ENCODE assay signal across 14 cellular contexts in genomic region chr6:113636357-113636824, GRCh38.
DNase-seq lines count a peak whose midpoint lies in the region; ATAC-seq, FAIRE-seq and TF ChIP-seq lines count a peak whose summit lies in the region.
"Had no signal": no experiment of that assay in that cellular context is flagged by ENCODE, and none has a peak within 500 bp of the region (broad histone marks: within the 10 kb centered on the region; RNA-seq: fewer than 3 reads in every experiment).

No MANE protein-coding gene starts in this region.

- peaks cover 15% of the 10 kb centered on the region for H3K4me1 ChIP-seq in smooth muscle cell (ENCODE audit: low read depth)

- H3K4me3 ChIP-seq in smooth muscle cell = no peak overlapping the region

- H3K9me3 ChIP-seq in smooth muscle cell (replicated peaks; ENCODE audit: low read depth) = no peaks in the 10 kb centered on the region

- peak overlapping the region; percentile 95 for H3K27ac ChIP-seq in smooth muscle cell (ENCODE audit: low read depth)
- H3K27ac ChIP-seq: WERI-Rb-1 had no signal

- DNase-seq in GM12892 (ENCODE audit: insufficient read length) (no peak), activated B cell treated with CpG ODN at 0.5 μM for 24 hours (no peak), iris pigment epithelial cell (ENCODE audit: low read depth) (peak; percentile 76), smooth muscle cell (lab: John Stamatoyannopoulos, UW; ENCODE audit: unreplicated experiment) (no peak), GF-D8 (lab: John Stamatoyannopoulos, UW) (no peak), NCI-H748 treated with DMSO at 0.1 percent for 48 hours (lab: John Stamatoyannopoulos, UW) (no peak)
- DNase-seq in activated naive CD4-positive, alpha-beta T cell treated with anti-CD3 and anti-CD28 coated beads for 36 hours = no peak
- DNase-seq: activated CD8-positive, alpha-beta memory T cell treated with anti-CD3 and anti-CD28 coated beads, Interleukin-2, amount 50 U/mL, for 48 hours; activated naive CD8-positive, alpha-beta T cell treated with anti-CD3 and anti-CD28 coated beads, Interleukin-2, amount 10 ng/mL, durations not matched to agents 7 days and 5 days; DMS153; HCEC 1CT; SHP77 treated with DMSO at 0.1 percent for 48 hours; WERI-Rb-1 had no signal

- no peak for TF ChIP-seq POLR2A in GM12892 (IDR thresholded peaks at IDR 0.05; ENCODE audit: low read depth, low read length)

- intact Hi-C loops in activated B cell treated with CpG ODN at 0.5 μM for 24 hours (cut with micrococcal nuclease) = loop anchor here (1.0 to 10.0 kb wide), 2 partner anchors 11 to 852 kb away; no protein-coding TSS in a partner anchor
- intact Hi-C loops in activated naive CD4-positive, alpha-beta T cell treated with anti-CD3 and anti-CD28 coated beads for 36 hours (cut with micrococcal nuclease) = no loop called here

- no peak for ATAC-seq in activated B cell treated with CpG ODN at 0.5 μM for 24 hours (ENCODE audit: low read depth)

- H3K9ac ChIP-seq in smooth muscle cell (ENCODE audit: low read depth) = peak overlapping the region; percentile 75

- POLR2A ChIA-PET in activated B cell treated with CpG ODN at 0.5 μM for 24 hours (lab: Charles Lee) = interaction anchor here (0.6 to 1.1 kb wide), 4 partner anchors 11 to 219 kb away, joined by 3 to 5 read pairs (median 4); no protein-coding TSS in a partner anchor

- FAIRE-seq in GM12892 (lab: Jason Lieb, UNC) = peak; percentile 57
- FAIRE-seq: frontal cortex had no signal

- no peaks in the 10 kb centered on the region for H4K20me1 ChIP-seq in smooth muscle cell (ENCODE audit: low read depth)

- no peaks in the 10 kb centered on the region for H3K36me3 ChIP-seq in smooth muscle cell (ENCODE audit: low read depth)
- H3K36me3 ChIP-seq: WERI-Rb-1 had no signal

- peaks cover 53% of the 10 kb centered on the region for H3K4me1 Mint-ChIP-seq in activated B cell treated with CpG ODN at 0.5 μM for 24 hours
- peaks cover 12% of the 10 kb centered on the region for H3K4me1 Mint-ChIP-seq in activated naive CD4-positive, alpha-beta T cell treated with anti-CD3 and anti-CD28 coated beads for 36 hours (ENCODE audit: low read depth)

- CTCF ChIA-PET in activated B cell treated with CpG ODN at 0.5 μM for 24 hours (lab: Charles Lee) = interaction anchor here (1.2 kb wide), 1 partner anchor 330 kb away, joined by 3 read pairs; no protein-coding TSS in a partner anchor
- CTCF ChIA-PET in activated naive CD4-positive, alpha-beta T cell treated with anti-CD3 and anti-CD28 coated beads for 36 hours (lab: Charles Lee) = interaction anchor here (0.6 to 0.7 kb wide), 2 partner anchors 467 to 494 kb away, joined by 3 read pairs; no protein-coding TSS in a partner anchor

- TF ChIP-seq CTCF in activated B cell treated with CpG ODN at 0.5 μM for 24 hours (IDR thresholded peaks at IDR 0.05) (no peak), smooth muscle cell (IDR thresholded peaks at IDR 0.05; ENCODE audit: borderline replicate concordance, insufficient read depth, poor library complexity, severe bottlenecking) (no peak)

- H3K27me3 ChIP-seq in smooth muscle cell (ENCODE audit: low read depth) = no peaks in the 10 kb centered on the region

- peak overlapping the region; percentile 37 for H3K4me2 ChIP-seq in smooth muscle cell

- no peak overlapping the region for H3K4me3 Mint-ChIP-seq in activated B cell treated with CpG ODN at 0.5 μM for 24 hours
- H3K4me3 Mint-ChIP-seq in activated naive CD4-positive, alpha-beta T cell treated with anti-CD3 and anti-CD28 coated beads for 36 hours = no peak overlapping the region
- H3K4me3 Mint-ChIP-seq: activated naive CD8-positive, alpha-beta T cell treated with anti-CD3 and anti-CD28 coated beads, Interleukin-2, amount 10 ng/mL, durations not matched to agents 7 days and 5 days had no signal

- H3F3A ChIP-seq in smooth muscle cell (ENCODE audit: low read depth) = peaks cover 8% of the 10 kb centered on the region

- no peaks in the 10 kb centered on the region for H3K27me3 Mint-ChIP-seq in activated B cell treated with CpG ODN at 0.5 μM for 24 hours
- peaks cover 9% of the 10 kb centered on the region for H3K27me3 Mint-ChIP-seq in activated naive CD4-positive, alpha-beta T cell treated with anti-CD3 and anti-CD28 coated beads for 36 hours (ENCODE audit: low read depth)

- no peaks in the 10 kb centered on the region for H3K79me2 ChIP-seq in smooth muscle cell (ENCODE audit: low read depth)

- no peaks in the 10 kb centered on the region for H3K9me3 Mint-ChIP-seq in activated B cell treated with CpG ODN at 0.5 μM for 24 hours
- H3K9me3 Mint-ChIP-seq in activated naive CD4-positive, alpha-beta T cell treated with anti-CD3 and anti-CD28 coated beads for 36 hours = no peaks in the 10 kb centered on the region
- H3K9me3 Mint-ChIP-seq: activated naive CD8-positive, alpha-beta T cell treated with anti-CD3 and anti-CD28 coated beads, Interleukin-2, amount 10 ng/mL, durations not matched to agents 7 days and 5 days had no signal

- WGBS in smooth muscle cell (ENCODE audit: low lambda C conversion rate) = 31% methylated on average over 1 of the region's 1 CpG

- peak overlapping the region; percentile 76 for H3K27ac Mint-ChIP-seq in activated B cell treated with CpG ODN at 0.5 μM for 24 hours
- H3K27ac Mint-ChIP-seq in activated naive CD4-positive, alpha-beta T cell treated with anti-CD3 and anti-CD28 coated beads for 36 hours = no peak overlapping the region
- H3K27ac Mint-ChIP-seq: activated naive CD8-positive, alpha-beta T cell treated with anti-CD3 and anti-CD28 coated beads, Interleukin-2, amount 10 ng/mL, durations not matched to agents 7 days and 5 days had no signal

- no peak overlapping the region for H2AFZ ChIP-seq in smooth muscle cell (ENCODE audit: low read depth)

- no peaks in the 10 kb centered on the region for H3K36me3 Mint-ChIP-seq in activated B cell treated with CpG ODN at 0.5 μM for 24 hours (ENCODE audit: low read depth)
- no peaks in the 10 kb centered on the region for H3K36me3 Mint-ChIP-seq in activated naive CD4-positive, alpha-beta T cell treated with anti-CD3 and anti-CD28 coated beads for 36 hours (ENCODE audit: low read depth)
- H3K36me3 Mint-ChIP-seq: activated naive CD8-positive, alpha-beta T cell treated with anti-CD3 and anti-CD28 coated beads, Interleukin-2, amount 10 ng/mL, durations not matched to agents 7 days and 5 days had no signal
